Comparison of ENCODE assay signal across 12 cellular contexts in the genomic region with DNA sequence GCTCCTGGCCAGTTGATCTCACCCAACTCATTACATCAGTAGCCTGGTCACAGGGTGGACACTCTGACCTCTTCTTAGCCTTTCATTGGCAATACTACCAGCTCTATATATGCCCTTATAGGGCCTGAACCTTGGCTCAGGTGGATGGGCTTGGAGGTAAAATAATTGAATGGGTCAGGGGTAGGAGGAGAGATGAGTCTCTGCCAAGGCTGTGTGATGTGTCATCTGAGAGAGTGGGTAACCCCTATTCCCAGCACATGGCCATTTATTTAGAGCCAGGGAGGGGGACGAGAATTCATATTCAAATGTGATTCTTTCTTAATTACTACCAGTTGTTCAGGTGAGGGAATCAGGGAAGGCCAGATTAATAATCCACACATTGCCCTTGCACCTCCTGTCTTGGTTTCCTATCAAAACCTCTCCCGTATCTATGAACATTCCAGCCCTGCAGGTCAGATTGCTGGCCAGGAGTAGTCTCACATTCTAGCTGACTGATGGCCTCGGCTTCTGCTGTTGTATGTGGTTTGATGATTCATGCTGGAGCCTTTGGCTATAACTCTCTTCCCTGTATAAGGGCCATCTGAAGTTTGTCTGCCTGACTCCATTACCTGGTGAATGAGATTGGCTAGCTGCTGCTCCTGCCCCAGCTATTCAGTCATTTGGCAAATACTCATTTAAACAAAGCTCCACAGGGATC. TPM values are rescaled to one million over a fixed set of nuclear protein-coding genes. Genes with fewer than 3 reads are reported as not detected.
DNase-seq lines count a peak whose midpoint lies in the region; ATAC-seq, FAIRE-seq and TF ChIP-seq lines count a peak whose summit lies in the region.
"Had no signal": no experiment of that assay in that cellular context is flagged by ENCODE, and none has a peak within 500 bp of the region (broad histone marks: within the 10 kb centered on the region; RNA-seq: fewer than 3 reads in every experiment).

No MANE protein-coding gene starts in this region.

- H3K4me3 Mint-ChIP-seq in type B pancreatic cell, result no peak overlapping the region
- H3K4me3 Mint-ChIP-seq in CD4-positive, alpha-beta T cell, result no peak overlapping the region
- no peak overlapping the region for H3K4me3 Mint-ChIP-seq in activated CD4-positive, alpha-beta T cell treated with anti-CD3 and anti-CD28 coated beads, Interleukin-2, amount 10 ng/mL, durations not matched to agents 24 days and 14 days

- DNase-seq in GM04504 (ENCODE audit: low read depth), result peak; percentile 51
- DNase-seq in PC-9, result peak; percentile 78 to 95
- peak; percentile 30 for DNase-seq in epidermal melanocyte (ENCODE audit: insufficient read length, low spot score)
- no peak for DNase-seq in pancreas
- DNase-seq in type B pancreatic cell (ENCODE audit: extremely low spot score, unreplicated experiment), result no peak
- DNase-seq in NOMO-1 (lab: John Stamatoyannopoulos, UW; ENCODE audit: unreplicated experiment in 2 of 2), result no peak
- no peak for DNase-seq in CD4-positive, alpha-beta T cell
- DNase-seq in activated CD4-positive, alpha-beta T cell treated with anti-CD3 and anti-CD28 coated beads, Interleukin-2, amount 10 ng/mL, durations not matched to agents 24 days and 14 days, result no peak
- DNase-seq: amygdala, Peyer's patch had no signal

- intact Hi-C loops in PC-9 (cut with micrococcal nuclease; ENCODE audit: unreplicated experiment) (loop anchor here (1.0 to 2.0 kb wide), 3 partner anchors 100 to 439 kb away; a partner anchor contains a TSS), pancreas (cut with DNase I) (no loop called here)
- intact Hi-C loops in CD4-positive, alpha-beta T cell (cut with DNase I, micrococcal nuclease), result no loop called here
- intact Hi-C loops in activated CD4-positive, alpha-beta T cell treated with anti-CD3 and anti-CD28 coated beads, Interleukin-2, amount 10 ng/mL, durations not matched to agents 24 days and 14 days (cut with micrococcal nuclease), result no loop called here

- no peaks in the 10 kb centered on the region for H3K27me3 Mint-ChIP-seq in type B pancreatic cell
- no peaks in the 10 kb centered on the region for H3K27me3 Mint-ChIP-seq in CD4-positive, alpha-beta T cell
- H3K27me3 Mint-ChIP-seq in activated CD4-positive, alpha-beta T cell treated with anti-CD3 and anti-CD28 coated beads, Interleukin-2, amount 10 ng/mL, durations not matched to agents 24 days and 14 days, result no peaks in the 10 kb centered on the region

- no peak for TF ChIP-seq CTCF in PC-9 (conservative IDR thresholded peaks at IDR 0.05)
- no peak for TF ChIP-seq CTCF in pancreas (IDR thresholded peaks at IDR 0.05)
- TF ChIP-seq CTCF in type B pancreatic cell (conservative IDR thresholded peaks at IDR 0.05), result no peak
- TF ChIP-seq CTCF in CD4-positive, alpha-beta T cell (IDR thresholded peaks at IDR 0.05), result no peak

- peaks cover 30% of the 10 kb centered on the region for H3F3A ChIP-seq in PC-9 (ENCODE audit: insufficient read depth, low read depth)

- no peaks in the 10 kb centered on the region for H3K9me3 Mint-ChIP-seq in type B pancreatic cell
- no peaks in the 10 kb centered on the region for H3K9me3 Mint-ChIP-seq in CD4-positive, alpha-beta T cell
- no peaks in the 10 kb centered on the region for H3K9me3 Mint-ChIP-seq in activated CD4-positive, alpha-beta T cell treated with anti-CD3 and anti-CD28 coated beads, Interleukin-2, amount 10 ng/mL, durations not matched to agents 24 days and 14 days

- no peaks in the 10 kb centered on the region for H3K27me3 ChIP-seq in PC-9 (ENCODE audit: insufficient read depth, low read depth)
- no peaks in the 10 kb centered on the region for H3K27me3 ChIP-seq in pancreas
- no peaks in the 10 kb centered on the region for H3K27me3 ChIP-seq in CD4-positive, alpha-beta T cell (ENCODE audit: control insufficient read depth, insufficient read depth, low read length)
- H3K27me3 ChIP-seq: gastroesophageal sphincter, Peyer's patch had no signal

- H3K4me2 ChIP-seq in PC-9, result peak overlapping the region; percentile 45

- H3K27ac Mint-ChIP-seq in type B pancreatic cell, result no peak overlapping the region
- no peak overlapping the region for H3K27ac Mint-ChIP-seq in CD4-positive, alpha-beta T cell
- no peak overlapping the region for H3K27ac Mint-ChIP-seq in activated CD4-positive, alpha-beta T cell treated with anti-CD3 and anti-CD28 coated beads, Interleukin-2, amount 10 ng/mL, durations not matched to agents 24 days and 14 days

- H3K9me3 ChIP-seq in PC-9 (ENCODE audit: insufficient read depth, low read depth), result no peaks in the 10 kb centered on the region
- no peaks in the 10 kb centered on the region for H3K9me3 ChIP-seq in pancreas
- H3K9me3 ChIP-seq in CD4-positive, alpha-beta T cell (ENCODE audit: control insufficient read depth, low read length), result no peaks in the 10 kb centered on the region
- H3K9me3 ChIP-seq: gastroesophageal sphincter, Peyer's patch, thoracic aorta had no signal

- no peaks in the 10 kb centered on the region for H3K9me2 ChIP-seq in PC-9 (ENCODE audit: insufficient read depth)

- no peaks in the 10 kb centered on the region for H4K20me1 ChIP-seq in PC-9 (ENCODE audit: insufficient read depth)

- H3K4me1 ChIP-seq in PC-9 (replicated peaks; ENCODE audit: insufficient read depth) (peaks cover 36% of the 10 kb centered on the region), pancreas (no peaks in the 10 kb centered on the region)
- H3K4me1 ChIP-seq: gastroesophageal sphincter, Peyer's patch had no signal

- no peaks in the 10 kb centered on the region for H3K79me2 ChIP-seq in PC-9 (ENCODE audit: low read depth)

- H3K27ac ChIP-seq in PC-9 (peak overlapping the region; percentile 80), pancreas (no peak overlapping the region)
- H3K27ac ChIP-seq in CD4-positive, alpha-beta T cell (ENCODE audit: low read depth, low read length), result no peak overlapping the region
- H3K27ac ChIP-seq: gastroesophageal sphincter, Peyer's patch, thoracic aorta had no signal

- H3K4me3 ChIP-seq in PC-9 (no peak overlapping the region), pancreas (no peak overlapping the region)
- H3K4me3 ChIP-seq: gastroesophageal sphincter, Peyer's patch, thoracic aorta had no signal

- H3K4me1 Mint-ChIP-seq in type B pancreatic cell (ENCODE audit: unreplicated experiment), result no peaks in the 10 kb centered on the region
- H3K4me1 Mint-ChIP-seq in CD4-positive, alpha-beta T cell (ENCODE audit: low read depth), result no peaks in the 10 kb centered on the region
- H3K4me1 Mint-ChIP-seq in activated CD4-positive, alpha-beta T cell treated with anti-CD3 and anti-CD28 coated beads, Interleukin-2, amount 10 ng/mL, durations not matched to agents 24 days and 14 days, result no peaks in the 10 kb centered on the region

- FAIRE-seq in pancreas (lab: Jason Lieb, UNC), result no peak

- H3K36me3 Mint-ChIP-seq in type B pancreatic cell, result peaks cover 3% of the 10 kb centered on the region
- H3K36me3 Mint-ChIP-seq in CD4-positive, alpha-beta T cell (ENCODE audit: low read depth), result peaks cover 51% of the 10 kb centered on the region
- H3K36me3 Mint-ChIP-seq in activated CD4-positive, alpha-beta T cell treated with anti-CD3 and anti-CD28 coated beads, Interleukin-2, amount 10 ng/mL, durations not matched to agents 24 days and 14 days (ENCODE audit: low read depth), result peaks cover 20% of the 10 kb centered on the region

- no peak overlapping the region for H2AFZ ChIP-seq in PC-9

- BruUV-seq in PC-9 (replicated peaks; lab: Mats Ljungman, UMichigan), result no TSS peak

- POLR2A ChIA-PET in PC-9 (lab: Charles Lee; ENCODE audit: unreplicated experiment), result interaction anchor here (0.5 to 0.8 kb wide), 7 partner anchors 20 to 612 kb away, joined by 3 to 6 read pairs (median 4); no protein-coding TSS in a partner anchor
- POLR2A ChIA-PET in CD4-positive, alpha-beta T cell (lab: Charles Lee), result interaction anchor here (0.6 to 1.1 kb wide), 4 partner anchors 13 to 60 kb away, joined by 3 to 4 read pairs (median 3); a partner anchor contains a TSS

- H3K36me3 ChIP-seq in PC-9 (ENCODE audit: low read depth) (no peaks in the 10 kb centered on the region; the same call in 1 of the 2 replicates), pancreas (peaks cover 0 to 5% (median 0%) of the 10 kb centered on the region in 3 donors)

- WGBS in pancreas, 2 donors, result 54 to 72% methylated on average over 3 of the region's 3 CpGs

- CTCF ChIA-PET in PC-9 (lab: Charles Lee), result interaction anchor here (0.6 to 1.1 kb wide), 3 partner anchors 103 to 348 kb away, joined by 3 to 11 read pairs (median 3); no protein-coding TSS in a partner anchor
- CTCF ChIA-PET in CD4-positive, alpha-beta T cell (lab: Charles Lee), result no interaction called here

- ATAC-seq in pancreas, result peak in 3 of 4 donors; percentile 55 to 68 (median 61)
- no peak for ATAC-seq in CD4-positive, alpha-beta T cell (ENCODE audit: poor library complexity)
- ATAC-seq: gastroesophageal sphincter had no signal

RNA-seq across cellular contexts. Expression of a gene that starts 13.4 kb away (rescaled TPM):
- total RNA-seq in PC-9 (2021), result not detected in 2 replicates
- total RNA-seq in pancreas, result not detected
- polyA plus RNA-seq in pancreas, result not detected
- not detected in 2 replicates for total RNA-seq in type B pancreatic cell (ENCODE audit: low replicate concordance)
- total RNA-seq in CD4-positive, alpha-beta T cell, result not detected
- not detected in 2 replicates for total RNA-seq in activated CD4-positive, alpha-beta T cell treated with anti-CD3 and anti-CD28 coated beads, Interleukin-2, amount 10 ng/mL, durations not matched to agents 24 days and 14 days
- total RNA-seq: gastroesophageal sphincter, Peyer's patch, thoracic aorta had no signal

RNA-seq across cellular contexts. Expression of a gene that starts 25.8 kb away (rescaled TPM):
- total RNA-seq in PC-9 (2021) (341 and 435 TPM in 2 replicates), pancreas (100 to 1,000 TPM; 112 to 167 (median 124) TPM), type B pancreatic cell (ENCODE audit: low replicate concordance) (264 and 288 TPM in 2 replicates)
- polyA plus RNA-seq in pancreas, result 100 to 1,000 TPM; 160 to 168 TPM
- 100 to 1,000 TPM; 144 to 146 TPM for total RNA-seq in CD4-positive, alpha-beta T cell
- total RNA-seq in activated CD4-positive, alpha-beta T cell treated with anti-CD3 and anti-CD28 coated beads, Interleukin-2, amount 10 ng/mL, durations not matched to agents 24 days and 14 days, result 123 and 136 TPM in 2 replicates

Comparison
In these comparisons a context has a peak if more than half of its experiments do, and no peak if none do; other contexts are left out.
1. DNase-seq: peak in GM04504 (single experiment), PC-9 (2 of 2) and epidermal melanocyte (single experiment); none in pancreas (0 of 6), type B pancreatic cell (single experiment), NOMO-1 (0 of 2), CD4-positive, alpha-beta T cell (0 of 10) and activated CD4-positive, alpha-beta T cell treated with anti-CD3 and anti-CD28 coated beads, Interleukin-2, amount 10 ng/mL, durations not matched to agents 24 days and 14 days (single experiment).